Comparison of ENCODE assay signal across 27 cellular contexts in genomic region chr22:44534335-44534734, GRCh38. TPM values are rescaled to one million over a fixed set of nuclear protein-coding genes. Genes with fewer than 3 reads are reported as not detected.
A peak's percentile ranks its signal among the peaks of the same experiment; 100 is the strongest.
DNase-seq lines count a peak whose midpoint lies in the region; ATAC-seq, FAIRE-seq and TF ChIP-seq lines count a peak whose summit lies in the region.
"Had no signal": no experiment of that assay in that cellular context is flagged by ENCODE, and none has a peak within 500 bp of the region (broad histone marks: within the 10 kb centered on the region; RNA-seq: fewer than 3 reads in every experiment).

No MANE protein-coding gene starts in this region.

- H3K9me3 ChIP-seq in HEK293 (ENCODE audit: control insufficient read depth, insufficient read depth, low read depth, low read length) (no peaks in the 10 kb centered on the region), H1 (ENCODE audit: insufficient read depth in 2 of 2, low read depth in 1 of 2, low read length in 1 of 2) (no peaks in the 10 kb centered on the region; a peak in 1 of 4 replicates), mesenchymal stem cell (ENCODE audit: control insufficient read depth, low read length) (no peaks in the 10 kb centered on the region), SK-N-SH (no peaks in the 10 kb centered on the region)
- H3K9me3 ChIP-seq: A549, BE2C had no signal

- no peaks in the 10 kb centered on the region for H3K79me2 ChIP-seq in H1 (ENCODE audit: control insufficient read depth in 1 of 2, insufficient read depth in 2 of 2, low read length in 2 of 2)
- H3K79me2 ChIP-seq in SK-N-SH (ENCODE audit: insufficient read depth): no peaks in the 10 kb centered on the region

- H4K91ac ChIP-seq in H1 (replicated peaks; ENCODE audit: insufficient read length, low read length) (no peak overlapping the region), mesenchymal stem cell (ENCODE audit: low read length) (peak overlapping the region; percentile 25)

- H2BK120ac ChIP-seq in H1 (replicated peaks; ENCODE audit: low read depth, low read length): no peak overlapping the region
- H2BK120ac ChIP-seq in mesenchymal stem cell (ENCODE audit: low read depth, low read length): no peak overlapping the region

- TF ChIP-seq RAD21 in H1 (IDR thresholded peaks at IDR 0.05 in 1 of 2, conservative IDR thresholded peaks at IDR 0.05 in 1 of 2; ENCODE audit: low read depth in 2 of 2, low read length in 2 of 2) (no peak), SK-N-SH (IDR thresholded peaks at IDR 0.05; ENCODE audit: low read length) (no peak)

- H3K9me2 ChIP-seq in SK-N-SH: no peaks in the 10 kb centered on the region

- TF ChIP-seq CTCF in HEK293 (tag by site-specific recombination; IDR thresholded peaks at IDR 0.05): no peak
- no peak for TF ChIP-seq CTCF in H1 (IDR thresholded peaks at IDR 0.05; ENCODE audit: control extremely low read depth in 1 of 3, insufficient read depth in 1 of 3, low read depth in 1 of 3, low read length in 3 of 3)
- no peak for TF ChIP-seq CTCF in SK-N-SH (IDR thresholded peaks at IDR 0.05)

- H3K18ac ChIP-seq in H1 (ENCODE audit: extremely low read depth, low read length): no peak overlapping the region
- H3K18ac ChIP-seq in mesenchymal stem cell (ENCODE audit: low read depth in 1 of 2, low read length in 2 of 2): no peak overlapping the region

- H3K56ac ChIP-seq in H1 (replicated peaks; ENCODE audit: insufficient read length, low read depth, low read length): no peak overlapping the region

- no peaks in the 10 kb centered on the region for H3K4me1 ChIP-seq in HEK293 (ENCODE audit: control insufficient read depth, insufficient read depth, low read length)
- no peaks in the 10 kb centered on the region; a peak in 2 of 7 replicates for H3K4me1 ChIP-seq in H1 (replicated peaks in 1 of 4; ENCODE audit: control insufficient read depth in 3 of 4, insufficient read depth in 4 of 4, low read length in 3 of 4)
- peaks cover 2% of the 10 kb centered on the region for H3K4me1 ChIP-seq in mesenchymal stem cell (ENCODE audit: control insufficient read depth, insufficient read depth, low read depth, low read length)
- H3K4me1 ChIP-seq in SK-N-SH (ENCODE audit: control insufficient read depth in 1 of 2, insufficient read depth in 2 of 2, low read depth in 1 of 2, low read length in 1 of 2): peaks cover 0 to 11% of the 10 kb centered on the region in 2 experiments; a peak in 1 of 4 replicates
- H3K4me1 ChIP-seq: BE2C; BLaER1 treated with 17β-estradiol and CSF1 and Interleukin-3, amounts not matched to agents 10 nM and 100 nM had no signal

- no peak overlapping the region for H3K4me3 ChIP-seq in HEK293 (ENCODE audit: low read depth, low read length)
- H3K4me3 ChIP-seq in H1 (ENCODE audit: extremely low read depth in 1 of 4, insufficient read depth in 2 of 4, low read depth in 3 of 4, low read length in 4 of 4): no peak overlapping the region
- no peak overlapping the region for H3K4me3 ChIP-seq in mesenchymal stem cell (ENCODE audit: insufficient read depth in 1 of 2, low read depth in 1 of 2, low read length in 2 of 2)
- no peak overlapping the region for H3K4me3 ChIP-seq in SK-N-SH (ENCODE audit: low read depth in 2 of 2, low read length in 1 of 2)
- H3K4me3 ChIP-seq: A549; BLaER1 treated with 17β-estradiol and CSF1 and Interleukin-3, amounts not matched to agents 10 nM and 100 nM; GM12878; GM23248 had no signal

- WGBS in H1 (ENCODE audit: extremely low coverage in 1 of 2, insufficient coverage in 1 of 2, insufficient read length in 1 of 2, insufficient replicate concordance in 2 of 2, low coverage in 1 of 2, low lambda C conversion rate in 2 of 2, missing lambda C conversion rate in 1 of 2), 2 experiments: 95% methylated on average over 5 of the region's 5 CpGs; no CpG with 5 or more reads in 1 of the 2 experiments
- 90% methylated on average over 4 of the region's 5 CpGs for WGBS in mesenchymal stem cell
- 67% methylated on average over 3 of the region's 5 CpGs for WGBS in SK-N-SH (ENCODE audit: low lambda C conversion rate)

- H4K8ac ChIP-seq in H1 (ENCODE audit: extremely low read depth, insufficient read depth, low read length): no peak overlapping the region; the same call in 1 of the 2 replicates
- no peak overlapping the region for H4K8ac ChIP-seq in mesenchymal stem cell (ENCODE audit: low read length)

- no peaks in the 10 kb centered on the region for H3F3A ChIP-seq in SK-N-SH (replicated peaks; ENCODE audit: insufficient read depth)

- H3K14ac ChIP-seq in H1 (ENCODE audit: insufficient read length) (no peak overlapping the region), mesenchymal stem cell (ENCODE audit: low read length in 2 of 2) (no peak overlapping the region)

- H3K23me2 ChIP-seq in H1 (ENCODE audit: low read depth, low read length): peaks cover 1% of the 10 kb centered on the region; the same call in 1 of the 2 replicates

- H3K27ac ChIP-seq in HEK293 (ENCODE audit: extremely low read depth, low read depth, low read length): no peak overlapping the region
- H3K27ac ChIP-seq in H1 (ENCODE audit: low read depth, low read length): no peak overlapping the region
- no peak overlapping the region for H3K27ac ChIP-seq in mesenchymal stem cell (ENCODE audit: low read length, poor library complexity, severe bottlenecking)
- H3K27ac ChIP-seq in SK-N-SH (ENCODE audit: low read depth in 2 of 2, low read length in 1 of 2): no peak overlapping the region
- H3K27ac ChIP-seq: A549; BLaER1 treated with 17β-estradiol and CSF1 and Interleukin-3, amounts not matched to agents 10 nM and 100 nM; GM23248 had no signal

- H3K4me2 ChIP-seq in H1 (ENCODE audit: insufficient read depth in 1 of 2, low read depth in 2 of 2, low read length in 2 of 2) (no peak overlapping the region), mesenchymal stem cell (ENCODE audit: low read length, poor library complexity, severe bottlenecking) (no peak overlapping the region), SK-N-SH (no peak overlapping the region)
- H3K4me2 ChIP-seq: A549; BLaER1 treated with 17β-estradiol and CSF1 and Interleukin-3, amounts not matched to agents 10 nM and 100 nM had no signal

- H4K20me1 ChIP-seq in H1 (replicated peaks in 1 of 2; ENCODE audit: control insufficient read depth in 1 of 2, insufficient read depth in 2 of 2, low read length in 2 of 2): no peaks in the 10 kb centered on the region
- no peaks in the 10 kb centered on the region for H4K20me1 ChIP-seq in SK-N-SH (ENCODE audit: insufficient read depth)
- H4K20me1 ChIP-seq: BLaER1 treated with 17β-estradiol and CSF1 and Interleukin-3, amounts not matched to agents 10 nM and 100 nM had no signal

- no peaks in the 10 kb centered on the region for H3K36me3 ChIP-seq in HEK293 (ENCODE audit: control insufficient read depth in 2 of 2, insufficient read depth in 1 of 2, low read length in 2 of 2)
- no peaks in the 10 kb centered on the region for H3K36me3 ChIP-seq in H1 (ENCODE audit: control insufficient read depth in 2 of 4, insufficient read depth in 4 of 4, low read length in 3 of 4)
- no peaks in the 10 kb centered on the region for H3K36me3 ChIP-seq in mesenchymal stem cell (ENCODE audit: control insufficient read depth in 1 of 2, insufficient read depth in 2 of 2, low read depth in 1 of 2, low read length in 2 of 2)
- no peaks in the 10 kb centered on the region for H3K36me3 ChIP-seq in SK-N-SH (replicated peaks in 1 of 2; ENCODE audit: control insufficient read depth in 1 of 2, insufficient read depth in 2 of 2, low read length in 1 of 2)
- H3K36me3 ChIP-seq: BE2C; BLaER1 treated with 17β-estradiol and CSF1 and Interleukin-3, amounts not matched to agents 10 nM and 100 nM had no signal

- H3K23ac ChIP-seq in H1 (ENCODE audit: insufficient read length) (no peak overlapping the region), mesenchymal stem cell (ENCODE audit: low read length in 2 of 2) (no peak overlapping the region)

- no peak overlapping the region for H2AFZ ChIP-seq in H1 (ENCODE audit: low read length)
- H2AFZ ChIP-seq in mesenchymal stem cell (ENCODE audit: low read depth, low read length): no peak overlapping the region
- H2AFZ ChIP-seq in SK-N-SH (ENCODE audit: low read depth): no peak overlapping the region
- H2AFZ ChIP-seq: GM23248 had no signal

- H3K4ac ChIP-seq in H1 (replicated peaks; ENCODE audit: insufficient read length, low read depth, low read length): no peak overlapping the region
- no peak overlapping the region for H3K4ac ChIP-seq in mesenchymal stem cell (ENCODE audit: low read depth in 1 of 2, low read length in 2 of 2)

- H2BK15ac ChIP-seq in H1 (ENCODE audit: low read length) (no peak overlapping the region), mesenchymal stem cell (ENCODE audit: low read depth, poor library complexity, severe bottlenecking) (no peak overlapping the region)

- H2BK5ac ChIP-seq in H1 (ENCODE audit: low read depth, low read length) (no peak overlapping the region), mesenchymal stem cell (ENCODE audit: low read depth, low read length, poor library complexity, severe bottlenecking) (no peak overlapping the region)

- no peak for TF ChIP-seq EP300 in H1 (IDR thresholded peaks at IDR 0.05; ENCODE audit: borderline replicate concordance in 1 of 2, low read depth in 2 of 2, low read length in 2 of 2)
- no peak for TF ChIP-seq EP300 in SK-N-SH (IDR thresholded peaks at IDR 0.05; ENCODE audit: borderline replicate concordance in 1 of 2, low read depth in 1 of 2, low read length in 1 of 2)

- intact Hi-C loops in Right ventricle myocardium inferior (cut with DNase I): no loop called here
- intact Hi-C loops in left cardiac atrium (cut with DNase I): no loop called here

- no peaks in the 10 kb centered on the region for H3K79me1 ChIP-seq in H1 (ENCODE audit: low read depth, low read length)
- no peaks in the 10 kb centered on the region for H3K79me1 ChIP-seq in mesenchymal stem cell (replicated peaks; ENCODE audit: low read length, poor library complexity, severe bottlenecking)

- FAIRE-seq in H1 (lab: Jason Lieb, UNC) (no peak), urothelium cell line (lab: Jason Lieb, UNC) (no peak)
- FAIRE-seq: A549, D721Med, GM12878, GM19239 had no signal

- H3K9ac ChIP-seq in H1 (replicated peaks in 1 of 4; ENCODE audit: extremely low read depth in 1 of 4, low read depth in 3 of 4, low read length in 3 of 4) (no peak overlapping the region), mesenchymal stem cell (ENCODE audit: low read length) (no peak overlapping the region), SK-N-SH (no peak overlapping the region)
- H3K9ac ChIP-seq: BLaER1 treated with 17β-estradiol and CSF1 and Interleukin-3, amounts not matched to agents 10 nM and 100 nM; GM23248 had no signal

- POLR2A ChIA-PET in HEK293 (lab: Yijun Ruan, JAX): no interaction called here
- POLR2A ChIA-PET in H1 (lab: Charles Lee; ENCODE audit: partially characterized antibody): no interaction called here
- POLR2A ChIA-PET in SK-N-SH (lab: Yijun Ruan, JAX): no interaction called here

- no peak for TF ChIP-seq POLR2A in H1 (IDR thresholded peaks at IDR 0.05; ENCODE audit: control extremely low read depth in 1 of 2, low read depth in 2 of 2, low read length in 2 of 2)

- no peak for DNase-seq in Right ventricle myocardium inferior (ENCODE audit: missing footprints)
- no peak for DNase-seq in left cardiac atrium
- no peak for DNase-seq in H1 (ENCODE audit: low read depth in 1 of 2, low spot score in 2 of 2)
- DNase-seq in mesenchymal stem cell: no peak
- DNase-seq in SK-N-SH: no peak
- no peak for DNase-seq in urothelium cell line (ENCODE audit: low spot score)
- no peak for DNase-seq in dedifferentiated amniotic fluid mesenchymal stem cell (ENCODE audit: extremely low spot score)
- DNase-seq: 8988T; ACHN; AML-193; BE2C; CD4-positive, alpha-beta T cell; CD8-positive, alpha-beta memory T cell; DMS 273 treated with DMSO at 0.1 percent for 48 hours; DMS79; EL; GDM1; GM23248; H9; HFFc6 had no signal

- ATAC-seq in Right ventricle myocardium inferior: peak; percentile 72
- no peak for ATAC-seq in left cardiac atrium
- ATAC-seq: A549, GM12878, HCT116 had no signal

- H2BK12ac ChIP-seq in H1 (ENCODE audit: low read depth, low read length): no peak overlapping the region
- H2BK12ac ChIP-seq in mesenchymal stem cell (ENCODE audit: low read length in 2 of 2): no peak overlapping the region

- H4K5ac ChIP-seq in H1 (ENCODE audit: insufficient read length, low read depth, low read length): no peak overlapping the region

- H2AK5ac ChIP-seq in H1 (ENCODE audit: low read depth, low read length) (no peak overlapping the region), mesenchymal stem cell (ENCODE audit: low read length, severe bottlenecking) (no peak overlapping the region)

- CTCF ChIA-PET in HEK293 (lab: Yijun Ruan, JAX) (no interaction called here), H1 (lab: Charles Lee; ENCODE audit: partially characterized antibody) (interaction anchor here (0.5 to 3.0 kb wide), 4 partner anchors 33 to 157 kb away, joined by 3 to 10 read pairs (median 3); no protein-coding TSS in a partner anchor), SK-N-SH (lab: Yijun Ruan, JAX) (no interaction called here)

- no peak overlapping the region for H2BK20ac ChIP-seq in H1 (ENCODE audit: low read length)

- H3K27me3 ChIP-seq in H1 (replicated peaks in 1 of 4; ENCODE audit: control insufficient read depth in 3 of 4, extremely low read depth in 1 of 4, insufficient read depth in 3 of 4, low read length in 3 of 4) (no peaks in the 10 kb centered on the region), mesenchymal stem cell (ENCODE audit: control insufficient read depth in 1 of 2, insufficient read depth in 1 of 2, low read length in 2 of 2) (peaks cover 33 to 41% of the 10 kb centered on the region in 2 experiments), SK-N-SH (ENCODE audit: insufficient read depth) (peaks cover 44% of the 10 kb centered on the region)
- H3K27me3 ChIP-seq: BLaER1 treated with 17β-estradiol and CSF1 and Interleukin-3, amounts not matched to agents 10 nM and 100 nM had no signal

RNA-seq across cellular contexts. Expression of gene RTL6, which starts 36.3 kb away (rescaled TPM):
- 26.2 TPM for total RNA-seq in Right ventricle myocardium inferior
- total RNA-seq in left cardiac atrium: 10 to 100 TPM; 22.3 to 31.5 TPM
- total RNA-seq in H1 (2021; fragmentation: NEBNext Ultra II Directional; extraction: Animal tissue kit (Norgen Biotek cat#: 25700)): 27.5 and 28.3 TPM in 2 replicates
- 16.4 and 22.9 TPM in 2 replicates for polyA plus RNA-seq in H1 (2011; rRNA removed)
- 18.9 TPM for polyA plus RNA-seq in H1 (2011; cell fraction: cytosol; rRNA removed)
- 17.0 TPM for polyA plus RNA-seq in H1 (2011; cell fraction: nucleus; rRNA removed)
- 18.5 to 21.0 TPM (median 20.5 TPM) in 4 replicates for polyA plus RNA-seq in H1 (2012, experiment 1 of 2)
- polyA plus RNA-seq in H1 (2012, experiment 2 of 2): 16.6 TPM
- polyA plus RNA-seq in H1 (2013, experiment 1 of 2): 11.5 TPM
- polyA plus RNA-seq in H1 (2013, experiment 2 of 2): 11.9 TPM
- polyA minus RNA-seq in H1 (2011; rRNA and poly(A)+ RNA removed): 46.1 and 52.6 TPM in 2 replicates
- 24.7 TPM for polyA minus RNA-seq in H1 (2011; cell fraction: cytosol; rRNA and poly(A)+ RNA removed)
- 28.3 TPM for polyA minus RNA-seq in H1 (2011; cell fraction: nucleus; rRNA and poly(A)+ RNA removed)
- 10.6 TPM for polyA plus RNA-seq in mesenchymal stem cell (2013, experiment 1 of 2)
- polyA plus RNA-seq in mesenchymal stem cell (2013, experiment 2 of 2): 10.7 TPM
- 14.7 and 16.1 TPM in 2 replicates for polyA plus RNA-seq in SK-N-SH (2012; rRNA removed)
- 11.9 and 15.7 TPM in 2 replicates for polyA plus RNA-seq in SK-N-SH (2012; cell fraction: cytosol; rRNA removed)
- polyA plus RNA-seq in SK-N-SH (2012; cell fraction: nucleus; rRNA removed): 13.5 and 13.9 TPM in 2 replicates
